In genomic region chrX:150935466-150935865, GRCh38 we compare ENCODE assay signal across 15 cellular contexts. TPM values are rescaled to one million over a fixed set of nuclear protein-coding genes. Genes with fewer than 3 reads are reported as not detected.
DNase-seq lines count a peak whose midpoint lies in the region; ATAC-seq and TF ChIP-seq lines count a peak whose summit lies in the region.
"Had no signal": no experiment of that assay in that cellular context is flagged by ENCODE, and none has a peak within 500 bp of the region (broad histone marks: within the 10 kb centered on the region; RNA-seq: fewer than 3 reads in every experiment).

No MANE protein-coding gene starts in this region.

- in situ Hi-C loops in GM23248 (cut with MboI): no loop called here

- H3K4me1 ChIP-seq in GM23248 (ENCODE audit: insufficient read depth) (peaks cover 6% of the 10 kb centered on the region; the same call in 1 of the 2 replicates), PC-3 (ENCODE audit: insufficient read depth, low read length) (peaks cover 14% of the 10 kb centered on the region; the same call in 1 of the 2 replicates), tibial nerve (no peaks in the 10 kb centered on the region)
- H3K4me1 ChIP-seq: spleen had no signal

- intact Hi-C loops in PC-3 (cut with micrococcal nuclease): no loop called here

- H3K36me3 ChIP-seq in GM23248 (ENCODE audit: low read depth) (no peaks in the 10 kb centered on the region), PC-3 (ENCODE audit: low read depth, low read length) (no peaks in the 10 kb centered on the region), tibial nerve (no peaks in the 10 kb centered on the region)
- H3K36me3 ChIP-seq: neutrophil, spleen, thoracic aorta had no signal

- TF ChIP-seq CTCF in PC-3 (conservative IDR thresholded peaks at IDR 0.05; ENCODE audit: low read depth, low read length) (no peak), epithelial cell of esophagus (IDR thresholded peaks at IDR 0.05; ENCODE audit: insufficient read depth, low read depth, low read length, missing control alignments) (no peak), retinal pigment epithelial cell (conservative IDR thresholded peaks at IDR 0.05; ENCODE audit: low read depth, low read length) (no peak), tibial nerve (IDR thresholded peaks at IDR 0.05) (no peak)

- H2AFZ ChIP-seq in GM23248 (no peak overlapping the region), PC-3 (ENCODE audit: low read length) (no peak overlapping the region)
- H2AFZ ChIP-seq: PC-9 had no signal

- H3K27ac ChIP-seq in GM23248 (peak overlapping the region; percentile 42), PC-3 (ENCODE audit: low read length) (no peak overlapping the region), tibial nerve (no peak overlapping the region)
- H3K27ac ChIP-seq: neutrophil, PC-9, spleen, thoracic aorta had no signal

- POLR2A ChIA-PET in PC-3 (lab: Charles Lee; ENCODE audit: unreplicated experiment): no interaction called here

- no peak overlapping the region for H3K9ac ChIP-seq in GM23248
- H3K9ac ChIP-seq in PC-3 (ENCODE audit: low read length): no peak overlapping the region

- no peak for TF ChIP-seq EP300 in tibial nerve (IDR thresholded peaks at IDR 0.05)

- TF ChIP-seq POLR2A in tibial nerve (IDR thresholded peaks at IDR 0.05): no peak

- H3K9me3 ChIP-seq in GM23248 (ENCODE audit: low read depth): no peaks in the 10 kb centered on the region
- H3K9me3 ChIP-seq in PC-3 (ENCODE audit: low read length): no peaks in the 10 kb centered on the region
- H3K9me3 ChIP-seq in tibial nerve: no peaks in the 10 kb centered on the region
- H3K9me3 ChIP-seq: neutrophil, thoracic aorta had no signal

- H3K4me3 ChIP-seq in GM23248: no peak overlapping the region
- no peak overlapping the region for H3K4me3 ChIP-seq in PC-3 (ENCODE audit: low read length)
- no peak overlapping the region for H3K4me3 ChIP-seq in epithelial cell of esophagus (ENCODE audit: low read length)
- H3K4me3 ChIP-seq in retinal pigment epithelial cell (ENCODE audit: low read length): no peak overlapping the region
- no peak overlapping the region for H3K4me3 ChIP-seq in tibial nerve
- H3K4me3 ChIP-seq: lung, PC-9, spleen, thoracic aorta had no signal

- 15 to 16% methylated on average over 7 of the region's 7 CpGs for WGBS in GM23248 (ENCODE audit: low coverage in 1 of 2, low lambda C conversion rate in 2 of 2, missing lambda C conversion rate in 2 of 2), 2 experiments
- WGBS in tibial nerve, 2 donors: 50 to 62% methylated on average over 4 to 7 of the region's 7 CpGs

- no peaks in the 10 kb centered on the region for H3K79me2 ChIP-seq in GM23248 (ENCODE audit: insufficient read depth)
- no peaks in the 10 kb centered on the region for H3K79me2 ChIP-seq in PC-3 (ENCODE audit: low read length)

- no TSS peak for BruUV-seq in PC-3 (replicated peaks; lab: Mats Ljungman, UMichigan)

- no peaks in the 10 kb centered on the region for H3K9me2 ChIP-seq in GM23248 (ENCODE audit: insufficient read depth)
- no peaks in the 10 kb centered on the region for H3K9me2 ChIP-seq in PC-3 (replicated peaks; ENCODE audit: low read length)

- H3K27me3 ChIP-seq in GM23248 (replicated peaks; ENCODE audit: insufficient read depth) (no peaks in the 10 kb centered on the region), PC-3 (ENCODE audit: low read length) (no peaks in the 10 kb centered on the region), tibial nerve (no peaks in the 10 kb centered on the region)
- H3K27me3 ChIP-seq: neutrophil, spleen had no signal

- ATAC-seq in PC-3 (peak; percentile 41), HG02870 (IDR thresholded peaks at IDR 0.05; ENCODE audit: unreplicated experiment) (no peak)
- ATAC-seq: T-helper 17 cell had no signal

- DNase-seq in GM23248: peak; percentile 74
- DNase-seq in PC-3: peak; percentile 31
- DNase-seq in epithelial cell of esophagus (ENCODE audit: low read depth): peak; percentile 39
- peak; percentile 76 for DNase-seq in retinal pigment epithelial cell (ENCODE audit: low read depth)
- DNase-seq in NCI-H1436 (lab: John Stamatoyannopoulos, UW): no peak
- no peak for DNase-seq in tibial nerve (ENCODE audit: low spot score in 2 of 2)
- DNase-seq: activated CD4-positive, alpha-beta T cell treated with anti-CD3 and anti-CD28 coated beads, Interleukin-2, amount 10 ng/mL, durations not matched to agents 7 days and 5 days; Calu3; spleen; T-helper 17 cell had no signal

- H4K20me1 ChIP-seq in GM23248 (ENCODE audit: insufficient read depth) (no peaks in the 10 kb centered on the region), PC-3 (ENCODE audit: low read length) (no peaks in the 10 kb centered on the region)

- CTCF ChIA-PET in PC-3 (lab: Charles Lee): interaction anchor here (0.6 kb wide), 1 partner anchor 56 kb away, joined by 3 read pairs; no protein-coding TSS in a partner anchor

- no peak overlapping the region for H3K4me2 ChIP-seq in GM23248 (ENCODE audit: unreplicated experiment)
- no peak overlapping the region for H3K4me2 ChIP-seq in PC-3 (ENCODE audit: low read length)
- H3K4me2 ChIP-seq: PC-9 had no signal

- H3F3A ChIP-seq in GM23248 (ENCODE audit: insufficient read depth) (no peaks in the 10 kb centered on the region), PC-3 (ENCODE audit: low read length, unreplicated experiment) (no peaks in the 10 kb centered on the region)

RNA-seq across cellular contexts. Expression of gene CD99L2, which starts 37.0 kb away (rescaled TPM):
- 71.7 and 76.0 TPM in 2 replicates for total RNA-seq in GM23248 (2014; rRNA removed; shearing (Covaris generic))
- polyA plus RNA-seq in GM23248 (2016; fragmentation: Nextera tagmentation; extraction: Ambion mirVana): 37.8 and 37.9 TPM in 2 replicates
- total RNA-seq in PC-3 (2014; rRNA removed): 9.4 and 10.9 TPM in 2 replicates
- 100 to 1,000 TPM in 3 of 4 donors, 10 to 100 TPM in 1; 97.2 to 122 (median 112) TPM for total RNA-seq in tibial nerve

RNA-seq across cellular contexts. Expression of gene HMGB3, which starts 47.7 kb away (rescaled TPM):
- 6.5 and 12.1 TPM in 2 replicates for total RNA-seq in GM23248 (2014; rRNA removed; shearing (Covaris generic))
- polyA plus RNA-seq in GM23248 (2016; fragmentation: Nextera tagmentation; extraction: Ambion mirVana): 31.7 and 33.3 TPM in 2 replicates
- 57.2 and 95.0 TPM in 2 replicates for total RNA-seq in PC-3 (2014; rRNA removed)
- total RNA-seq in tibial nerve: 1 to 10 TPM; 2.7 to 8.4 (median 4.9) TPM

Comparison
In these comparisons a context has a peak if more than half of its experiments do, and no peak if none do; other contexts are left out.
1. DNase-seq: peak in GM23248 (single experiment), PC-3 (single experiment), epithelial cell of esophagus (single experiment) and retinal pigment epithelial cell (single experiment); none in NCI-H1436 (single experiment) and tibial nerve (0 of 2).